Comparison of ENCODE assay signal across 8 cellular contexts in genomic region chr12:47775100-47775911, GRCh38. TPM values are rescaled to one million over a fixed set of nuclear protein-coding genes. Genes with fewer than 3 reads are reported as not detected.
DNase-seq lines count a peak whose midpoint lies in the region; ATAC-seq, FAIRE-seq and TF ChIP-seq lines count a peak whose summit lies in the region.

No MANE protein-coding gene starts in this region.

- peak overlapping the region; percentile 26 for H3K27ac Mint-ChIP-seq in endodermal cell

- no peak for TF ChIP-seq POLR2A in ovary (IDR thresholded peaks at IDR 0.05)

- no peaks in the 10 kb centered on the region for H3K36me3 Mint-ChIP-seq in endodermal cell (ENCODE audit: low read depth)

- intact Hi-C loops in ovary (cut with DNase I), result loop anchor here (5.0 kb wide), 5 partner anchors 33 to 123 kb away; no protein-coding TSS in a partner anchor

- peak; percentile 62 for DNase-seq in Caki2 (ENCODE audit: low read depth)
- DNase-seq in NOMO-1 treated with DMSO at 0.1 percent for 48 hours (lab: John Stamatoyannopoulos, UW; ENCODE audit: unreplicated experiment), result peak; percentile 76
- no peak for DNase-seq in endodermal cell
- peak; percentile 30 to 76 (median 62) for DNase-seq in ovary
- no peak for DNase-seq in HTR-8/SVneo (ENCODE audit: insufficient read length, low spot score)
- no peak for DNase-seq in SW 1271 (lab: John Stamatoyannopoulos, UW)

- H3K9me3 ChIP-seq in endodermal cell (ENCODE audit: control insufficient read depth, low read length) (no peaks in the 10 kb centered on the region), ovary (no peaks in the 10 kb centered on the region)

- in situ Hi-C loops in Caki2 (cut with HindIII; ENCODE audit: low pct_unique_long_range_greater_than_20kb, low sequenced_read_pairs), result no loop called here

- H3K4me3 Mint-ChIP-seq in endodermal cell, result no peak overlapping the region

- no peaks in the 10 kb centered on the region for H3K9me3 Mint-ChIP-seq in endodermal cell

- FAIRE-seq in HTR-8/SVneo (lab: Jason Lieb, UNC), result no peak

- no peaks in the 10 kb centered on the region for H3K36me3 ChIP-seq in endodermal cell (ENCODE audit: control insufficient read depth, insufficient read depth, low read length)
- H3K36me3 ChIP-seq in ovary, result no peaks in the 10 kb centered on the region

- no peak for ATAC-seq in GM18873 (IDR thresholded peaks at IDR 0.05; ENCODE audit: low FRiP score, unreplicated experiment)
- no peak for ATAC-seq in HG03196 (IDR thresholded peaks at IDR 0.05; ENCODE audit: unreplicated experiment)

- H3K4me1 ChIP-seq in endodermal cell (ENCODE audit: control insufficient read depth, insufficient read depth, low read length), result no peaks in the 10 kb centered on the region
- peaks cover 34% of the 10 kb centered on the region for H3K4me1 ChIP-seq in ovary (ENCODE audit: insufficient read depth)

- H3K4me1 Mint-ChIP-seq in endodermal cell, result peaks cover 18% of the 10 kb centered on the region

- peaks cover 15% of the 10 kb centered on the region for H3K27me3 Mint-ChIP-seq in endodermal cell (ENCODE audit: insufficient read depth)

- H3K4me3 ChIP-seq in endodermal cell (ENCODE audit: low read length) (no peak overlapping the region), ovary (no peak overlapping the region)

- TF ChIP-seq CTCF in endodermal cell (conservative IDR thresholded peaks at IDR 0.05) (no peak), ovary (IDR thresholded peaks at IDR 0.05) (no peak)

- 91 to 95% methylated on average over 7 to 10 of the region's 10 CpGs for WGBS in endodermal cell (ENCODE audit: insufficient coverage in 1 of 2, insufficient read length in 1 of 2), 2 experiments
- WGBS in ovary, 3 donors, result 50 to 58% (median 51%) methylated on average over 10 of the region's 10 CpGs

- H3K27me3 ChIP-seq in endodermal cell (ENCODE audit: control insufficient read depth, insufficient read depth, low read length, poor library complexity, severe bottlenecking) (peaks cover 7% of the 10 kb centered on the region), ovary (no peaks in the 10 kb centered on the region)

- H3K27ac ChIP-seq in endodermal cell (ENCODE audit: low read depth, low read length) (no peak overlapping the region), ovary (peak overlapping the region; percentile 65 to 76)

- no peak for TF ChIP-seq EP300 in ovary (IDR thresholded peaks at IDR 0.05)

- no peak overlapping the region for H3K9ac ChIP-seq in endodermal cell (ENCODE audit: extremely low read depth, low read length, poor library complexity, severe bottlenecking)

RNA-seq across cellular contexts. Expression of gene SLC48A1, which starts 2.3 kb away (rescaled TPM):
- total RNA-seq in Caki2 (2014; rRNA removed; shearing (Covaris generic); ENCODE audit: low replicate concordance), result 151 and 222 TPM in 2 replicates
- total RNA-seq in endodermal cell (10 to 100 TPM; 21.3 to 30.4 TPM), ovary (100 to 1,000 TPM in 2 of 7 donors, 10 to 100 TPM in 5; 36.7 to 143 (median 98.3) TPM)
- polyA plus RNA-seq in endodermal cell (2013, experiment 1 of 2), result 13.9 TPM
- 13.5 TPM for polyA plus RNA-seq in endodermal cell (2013, experiment 2 of 2)
- 10 to 100 TPM; 24.1 to 41.1 TPM for polyA plus RNA-seq in ovary

RNA-seq across cellular contexts. Expression of gene RAPGEF3, which starts 16.6 kb away (rescaled TPM):
- total RNA-seq in Caki2 (2014; rRNA removed; shearing (Covaris generic); ENCODE audit: low replicate concordance), result 106 and 112 TPM in 2 replicates
- total RNA-seq in endodermal cell (10 to 100 TPM; 11.4 to 19.6 TPM), ovary (100 to 1,000 TPM in 3 of 7 donors, 10 to 100 TPM in 4; 50.4 to 132 (median 93.5) TPM)
- polyA plus RNA-seq in endodermal cell (2013, experiment 1 of 2), result 3.7 TPM
- 3.2 TPM for polyA plus RNA-seq in endodermal cell (2013, experiment 2 of 2)
- 10 to 100 TPM; 16.9 to 68.4 TPM for polyA plus RNA-seq in ovary

RNA-seq across cellular contexts. Expression of gene HDAC7, which starts 44.4 kb away (rescaled TPM):
- 10.9 and 12.4 TPM in 2 replicates for total RNA-seq in Caki2 (2014; rRNA removed; shearing (Covaris generic); ENCODE audit: low replicate concordance)
- total RNA-seq in endodermal cell (100 to 1,000 TPM; 146 to 154 TPM), ovary (100 to 1,000 TPM in 5 of 7 donors, 10 to 100 TPM in 2; 47.2 to 151 (median 103) TPM)
- polyA plus RNA-seq in endodermal cell (2013, experiment 1 of 2), result 73.0 TPM
- polyA plus RNA-seq in endodermal cell (2013, experiment 2 of 2), result 68.5 TPM
- 10 to 100 TPM; 40.1 to 79.4 TPM for polyA plus RNA-seq in ovary

RNA-seq across cellular contexts. Expression of gene ENDOU, which starts 50.0 kb away (rescaled TPM):
- total RNA-seq in Caki2 (2014; rRNA removed; shearing (Covaris generic); ENCODE audit: low replicate concordance), result not detected in 2 replicates
- not detected for total RNA-seq in endodermal cell
- polyA plus RNA-seq in endodermal cell (2013, experiment 1 of 2), result not detected
- polyA plus RNA-seq in endodermal cell (2013, experiment 2 of 2), result not detected
- 1 to 10 TPM in 5 of 7 donors, under 1 TPM in 2; 0.69 to 3.6 (median 1.3) TPM for total RNA-seq in ovary
- 1 to 10 TPM; 1.4 to 1.6 TPM for polyA plus RNA-seq in ovary

Comparison
In these comparisons a context has a peak if more than half of its experiments do, and no peak if none do; other contexts are left out.
1. DNase-seq: peak in Caki2 (single experiment), NOMO-1 treated with DMSO at 0.1 percent for 48 hours (single experiment) and ovary (5 of 5); none in endodermal cell (single experiment), HTR-8/SVneo (single experiment) and SW 1271 (0 of 2).